In genomic region chr18:53191634-53192033, GRCh38 we compare ENCODE assay signal across 12 cellular contexts.
"Had no signal": no experiment of that assay in that cellular context is flagged by ENCODE, and none has a peak within 500 bp of the region (broad histone marks: within the 10 kb centered on the region; RNA-seq: fewer than 3 reads in every experiment).

No MANE protein-coding gene starts in this region.

- H3K9me3 ChIP-seq: adrenal gland, body of pancreas, lower lobe of right lung, neutrophil had no signal

- H3K36me3 ChIP-seq: adrenal gland, lower lobe of right lung, neutrophil had no signal

- H3K4me1 ChIP-seq: adrenal gland, body of pancreas, lower lobe of right lung had no signal

- H3K4me3 ChIP-seq: adrenal gland, body of pancreas, lower lobe of right lung had no signal

- H3K27ac ChIP-seq: adrenal gland, body of pancreas, lower lobe of right lung, neutrophil had no signal

- H3K27me3 ChIP-seq: adrenal gland, body of pancreas, neutrophil had no signal

- DNase-seq: activated B cell treated with CpG ODN at 0.5 μM for 24 hours; activated CD4-positive, alpha-beta T cell treated with anti-CD3 and anti-CD28 coated beads, Interleukin-2, amount 10 ng/mL, durations not matched to agents 24 days and 14 days; activated CD8-positive, alpha-beta memory T cell treated with anti-CD3 and anti-CD28 coated beads for 24 hours; activated naive CD4-positive, alpha-beta T cell treated with anti-CD3 and anti-CD28 coated beads, Interleukin-2, amount 10 ng/mL, durations not matched to agents 7 days and 5 days; adrenal gland; body of pancreas; effector memory CD8-positive, alpha-beta T cell; lower lobe of right lung; naive B cell; right cardiac atrium; small intestine had no signal
